ENCODE assay signal across 8 cellular contexts in the genomic region with DNA sequence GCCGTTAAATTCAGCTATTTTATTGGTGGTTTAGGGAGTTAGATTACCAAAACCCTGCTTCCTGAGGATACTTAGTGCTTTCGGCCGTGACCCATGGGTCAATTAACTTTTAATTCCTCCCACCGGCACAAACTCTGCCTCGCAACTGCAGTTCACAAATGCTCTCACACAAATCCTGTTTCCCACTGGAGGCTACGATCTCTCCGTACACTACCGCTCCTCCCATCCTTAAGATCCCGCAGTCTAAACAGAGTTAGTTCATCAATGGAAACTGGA. TPM values are rescaled to one million over a fixed set of nuclear protein-coding genes. Genes with fewer than 3 reads are reported as not detected.
DNase-seq lines count a peak whose midpoint lies in the region; TF ChIP-seq lines count a peak whose summit lies in the region.

No MANE protein-coding gene starts in this region.

- no peaks in the 10 kb centered on the region for H3K36me3 ChIP-seq in GM23248 (ENCODE audit: low read depth)
- peaks cover 7% of the 10 kb centered on the region for H3K36me3 ChIP-seq in adipocyte (ENCODE audit: control insufficient read depth, insufficient read depth, low read length, severe bottlenecking)
- peaks cover 0 to 12% (median 11%) of the 10 kb centered on the region in 5 donors for H3K36me3 ChIP-seq in subcutaneous abdominal adipose tissue (ENCODE audit: control insufficient read depth in 5 of 5, insufficient read depth in 5 of 5, low read length in 5 of 5)

- peaks cover 6% of the 10 kb centered on the region for H3K36me3 Mint-ChIP-seq in mesothelial cell of epicardium

- no peak overlapping the region for H3K4me3 Mint-ChIP-seq in mesothelial cell of epicardium

- peak overlapping the region; percentile 95 for H3K4me2 ChIP-seq in GM23248 (ENCODE audit: unreplicated experiment)

- H2AFZ ChIP-seq in GM23248, result peak overlapping the region; percentile 89

- no peaks in the 10 kb centered on the region for H3K27me3 Mint-ChIP-seq in mesothelial cell of epicardium (ENCODE audit: low read depth)

- no peaks in the 10 kb centered on the region for H4K20me1 ChIP-seq in GM23248 (ENCODE audit: insufficient read depth)

- H3K4me1 ChIP-seq in GM23248 (ENCODE audit: insufficient read depth) (peaks cover 35% of the 10 kb centered on the region), adipocyte (ENCODE audit: control insufficient read depth, insufficient read depth, low read length) (peaks cover 53% of the 10 kb centered on the region), subcutaneous abdominal adipose tissue (ENCODE audit: control insufficient read depth in 5 of 5, insufficient read depth in 5 of 5, low read length in 5 of 5) (peaks cover 6 to 68% (median 56%) of the 10 kb centered on the region in 5 donors)

- no peak for TF ChIP-seq CTCF in mesothelial cell of epicardium (IDR thresholded peaks at IDR 0.05; ENCODE audit: unreplicated experiment)

- H3K27ac ChIP-seq in GM23248 (peak overlapping the region; percentile 99), subcutaneous abdominal adipose tissue (ENCODE audit: low read depth, low read length) (peak overlapping the region; percentile 97)

- H3K4me1 Mint-ChIP-seq in mesothelial cell of epicardium, result peaks cover 36% of the 10 kb centered on the region

- H3K9me2 ChIP-seq in GM23248 (ENCODE audit: insufficient read depth), result no peaks in the 10 kb centered on the region

- DNase-seq in GM23248, result no peak
- DNase-seq in adipocyte (ENCODE audit: low read depth), result no peak
- DNase-seq in mesothelial cell of epicardium (ENCODE audit: low spot score in 2 of 2, unreplicated experiment in 2 of 2), result no peak
- no peak for DNase-seq in DMS 273 treated with DMSO at 0.1 percent for 48 hours (lab: John Stamatoyannopoulos, UW)
- no peak for DNase-seq in NCI-H2196 treated with DMSO at 0.1 percent for 48 hours (lab: John Stamatoyannopoulos, UW; ENCODE audit: unreplicated experiment)
- DNase-seq in nucleus accumbens (lab: John Stamatoyannopoulos, UW), result no peak

- no peak overlapping the region for H3K27ac Mint-ChIP-seq in mesothelial cell of epicardium

- 0 to 1% methylated on average over 9 of the region's 9 CpGs for WGBS in GM23248 (ENCODE audit: low coverage in 1 of 2, low lambda C conversion rate in 2 of 2, missing lambda C conversion rate in 2 of 2), 2 experiments

- peak overlapping the region; percentile 94 for H3K9ac ChIP-seq in GM23248
- peak overlapping the region; percentile 93 for H3K9ac ChIP-seq in adipocyte (ENCODE audit: low read length)
- peak overlapping the region; percentile 90 to 98 (median 96) for H3K9ac ChIP-seq in subcutaneous abdominal adipose tissue (ENCODE audit: low read length in 5 of 5)

- H3K9me3 ChIP-seq in GM23248 (ENCODE audit: low read depth), result no peaks in the 10 kb centered on the region
- H3K9me3 ChIP-seq in adipocyte (ENCODE audit: control insufficient read depth, low read length), result no peaks in the 10 kb centered on the region
- no peaks in the 10 kb centered on the region for H3K9me3 ChIP-seq in iPS-18c (ENCODE audit: control insufficient read depth, insufficient read depth, low read length)
- no peaks in the 10 kb centered on the region for H3K9me3 ChIP-seq in subcutaneous abdominal adipose tissue (ENCODE audit: control insufficient read depth in 5 of 5, low read length in 5 of 5)

- peaks cover 20% of the 10 kb centered on the region for H3F3A ChIP-seq in GM23248 (ENCODE audit: insufficient read depth)

- H3K4me3 ChIP-seq in GM23248, result peak overlapping the region; percentile 88
- H3K4me3 ChIP-seq in adipocyte (ENCODE audit: low read length), result peak overlapping the region; percentile 95
- peak overlapping the region; percentile 89 for H3K4me3 ChIP-seq in iPS-18c (ENCODE audit: insufficient read depth, low read depth, low read length)
- peak overlapping the region; percentile 66 to 98 (median 79) for H3K4me3 ChIP-seq in subcutaneous abdominal adipose tissue (ENCODE audit: low read depth in 1 of 5, low read length in 5 of 5)

- H3K9me3 Mint-ChIP-seq in mesothelial cell of epicardium, result no peaks in the 10 kb centered on the region

- in situ Hi-C loops in GM23248 (cut with MboI), result no loop called here

- H3K27me3 ChIP-seq in GM23248 (replicated peaks; ENCODE audit: insufficient read depth), result no peaks in the 10 kb centered on the region
- H3K27me3 ChIP-seq in adipocyte (replicated peaks; ENCODE audit: control insufficient read depth, insufficient read depth, low read length), result no peaks in the 10 kb centered on the region
- no peaks in the 10 kb centered on the region for H3K27me3 ChIP-seq in subcutaneous abdominal adipose tissue (ENCODE audit: control insufficient read depth in 5 of 5, insufficient read depth in 4 of 5, low read length in 5 of 5)

- H3K79me2 ChIP-seq in GM23248 (ENCODE audit: insufficient read depth), result peaks cover 65% of the 10 kb centered on the region

RNA-seq across cellular contexts. Expression of a gene that starts 0.4 kb away (rescaled TPM):
- 5.6 and 9.5 TPM in 2 replicates for total RNA-seq in GM23248 (2014; rRNA removed; shearing (Covaris generic))
- 4.8 and 8.9 TPM in 2 replicates for polyA plus RNA-seq in GM23248 (2016; fragmentation: Nextera tagmentation; extraction: Ambion mirVana)
- 8.5 to 9.2 TPM (median 8.9 TPM) in 3 replicates for total RNA-seq in mesothelial cell of epicardium

RNA-seq across cellular contexts. Expression of a gene that starts 0.5 kb away (rescaled TPM):
- total RNA-seq in GM23248 (2014; rRNA removed; shearing (Covaris generic)), result 17.6 and 20.2 TPM in 2 replicates
- 7.5 and 8.2 TPM in 2 replicates for polyA plus RNA-seq in GM23248 (2016; fragmentation: Nextera tagmentation; extraction: Ambion mirVana)
- total RNA-seq in mesothelial cell of epicardium, result 24.2 to 26.4 TPM (median 26.2 TPM) in 3 replicates

RNA-seq across cellular contexts. Expression of a gene that starts 60.0 kb away (rescaled TPM):
- 68.6 and 68.9 TPM in 2 replicates for total RNA-seq in GM23248 (2014; rRNA removed; shearing (Covaris generic))
- polyA plus RNA-seq in GM23248 (2016; fragmentation: Nextera tagmentation; extraction: Ambion mirVana), result 63.3 and 70.3 TPM in 2 replicates
- total RNA-seq in mesothelial cell of epicardium, result 70.0 to 74.8 TPM (median 72.6 TPM) in 3 replicates
